Comparison of ENCODE assay signal across 17 cellular contexts in the genomic region with DNA sequence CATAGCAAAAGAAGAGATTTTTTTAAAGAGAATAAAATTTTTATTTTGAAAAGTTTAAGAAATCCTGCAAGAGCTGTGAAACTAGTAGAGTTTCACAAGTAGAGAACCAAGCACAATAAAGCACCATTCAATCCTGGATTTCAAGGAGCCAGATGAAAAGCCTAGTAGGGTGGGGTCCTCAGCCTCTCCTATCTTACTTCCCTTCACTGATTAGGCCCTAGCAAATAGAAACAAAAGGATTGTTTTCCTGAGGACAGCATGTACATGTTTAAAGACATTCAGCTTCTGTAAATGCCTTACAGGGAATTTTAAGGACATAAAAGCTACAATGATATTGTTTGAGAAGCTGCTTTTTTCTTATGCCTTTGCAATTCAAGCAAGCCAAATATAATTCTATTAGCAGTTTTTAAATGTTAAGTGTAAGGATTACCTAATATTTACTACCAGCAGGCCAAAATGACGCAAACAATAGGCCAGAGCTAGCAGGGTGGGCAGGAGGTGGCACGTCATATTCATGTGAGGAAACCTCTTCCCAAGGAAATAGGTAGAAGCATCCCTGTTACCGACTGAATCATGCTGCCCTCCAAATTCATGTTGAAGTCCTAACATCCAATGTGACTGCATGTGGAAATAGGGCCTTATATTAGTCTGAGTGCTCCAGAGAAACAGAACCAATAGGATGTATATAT.
A peak's percentile ranks its signal among the peaks of the same experiment; 100 is the strongest.
DNase-seq lines count a peak whose midpoint lies in the region; ATAC-seq, FAIRE-seq and TF ChIP-seq lines count a peak whose summit lies in the region.
"Had no signal": no experiment of that assay in that cellular context is flagged by ENCODE, and none has a peak within 500 bp of the region (broad histone marks: within the 10 kb centered on the region; RNA-seq: fewer than 3 reads in every experiment).

No MANE protein-coding gene starts in this region.

- H3K36me3 ChIP-seq in bronchial epithelial cell (ENCODE audit: control insufficient read depth, insufficient read depth, low read length), result no peaks in the 10 kb centered on the region
- H3K36me3 ChIP-seq in suprapubic skin, result no peaks in the 10 kb centered on the region
- H3K36me3 ChIP-seq: HAP-1 had no signal

- no peak overlapping the region for H3K4me3 Mint-ChIP-seq in activated naive CD4-positive, alpha-beta T cell treated with anti-CD3 and anti-CD28 coated beads, Interleukin-2, amount 10 ng/mL, durations not matched to agents 7 days and 5 days
- no peak overlapping the region for H3K4me3 Mint-ChIP-seq in activated naive CD4-positive, alpha-beta T cell treated with anti-CD3 and anti-CD28 coated beads for 36 hours
- H3K4me3 Mint-ChIP-seq in glutamatergic neuron (ENCODE audit: unreplicated experiment), result no peak overlapping the region
- H3K4me3 Mint-ChIP-seq: CD14-positive monocyte had no signal

- peaks cover 29% of the 10 kb centered on the region for H3K36me3 Mint-ChIP-seq in activated naive CD4-positive, alpha-beta T cell treated with anti-CD3 and anti-CD28 coated beads, Interleukin-2, amount 10 ng/mL, durations not matched to agents 7 days and 5 days
- H3K36me3 Mint-ChIP-seq in activated naive CD4-positive, alpha-beta T cell treated with anti-CD3 and anti-CD28 coated beads for 36 hours (ENCODE audit: low read depth), result no peaks in the 10 kb centered on the region
- H3K36me3 Mint-ChIP-seq in glutamatergic neuron (ENCODE audit: unreplicated experiment), result no peaks in the 10 kb centered on the region
- H3K36me3 Mint-ChIP-seq: CD14-positive monocyte had no signal

- peak overlapping the region; percentile 68 for H3K27ac Mint-ChIP-seq in activated naive CD4-positive, alpha-beta T cell treated with anti-CD3 and anti-CD28 coated beads, Interleukin-2, amount 10 ng/mL, durations not matched to agents 7 days and 5 days
- no peak overlapping the region for H3K27ac Mint-ChIP-seq in activated naive CD4-positive, alpha-beta T cell treated with anti-CD3 and anti-CD28 coated beads for 36 hours
- no peak overlapping the region for H3K27ac Mint-ChIP-seq in glutamatergic neuron (ENCODE audit: unreplicated experiment)
- H3K27ac Mint-ChIP-seq: CD8-positive, alpha-beta memory T cell had no signal

- H3K4me3 ChIP-seq in bronchial epithelial cell (ENCODE audit: low read depth, low read length) (no peak overlapping the region), right cardiac atrium (ENCODE audit: low read length) (no peak overlapping the region), suprapubic skin (no peak overlapping the region)
- H3K4me3 ChIP-seq: HAP-1 had no signal

- ATAC-seq in right cardiac atrium, result peak; percentile 81 to 96
- ATAC-seq in HG02763 (IDR thresholded peaks at IDR 0.05; ENCODE audit: unreplicated experiment), result no peak

- TF ChIP-seq EP300 in suprapubic skin (IDR thresholded peaks at IDR 0.05), result no peak

- H3K4me1 ChIP-seq in right cardiac atrium (ENCODE audit: control insufficient read depth, insufficient read depth, low read length) (no peaks in the 10 kb centered on the region), suprapubic skin (no peaks in the 10 kb centered on the region)
- H3K4me1 ChIP-seq: HAP-1 had no signal

- H3K27ac ChIP-seq in right cardiac atrium (ENCODE audit: low read length), result peak overlapping the region; percentile 31
- H3K27ac ChIP-seq in suprapubic skin, result peak overlapping the region; percentile 21
- H3K27ac ChIP-seq: 22Rv1 had no signal

- CTCF ChIA-PET in activated naive CD4-positive, alpha-beta T cell treated with anti-CD3 and anti-CD28 coated beads, Interleukin-2, amount 10 ng/mL, durations not matched to agents 7 days and 5 days (lab: Charles Lee), result interaction anchor here (1.3 kb wide), 1 partner anchor 25 kb away, joined by 3 read pairs; no protein-coding TSS in a partner anchor
- CTCF ChIA-PET in activated naive CD4-positive, alpha-beta T cell treated with anti-CD3 and anti-CD28 coated beads for 36 hours (lab: Charles Lee), result interaction anchor here (0.6 to 0.7 kb wide), 2 partner anchors 28 to 338 kb away, joined by 3 to 4 read pairs; no protein-coding TSS in a partner anchor

- TF ChIP-seq CTCF in bronchial epithelial cell (IDR thresholded peaks at IDR 0.05; ENCODE audit: insufficient read depth, low read length, severe bottlenecking), result no peak
- no peak for TF ChIP-seq CTCF in suprapubic skin (IDR thresholded peaks at IDR 0.05)
- no peak for TF ChIP-seq CTCF in glutamatergic neuron (IDR thresholded peaks at IDR 0.05; ENCODE audit: partially characterized antibody, unreplicated experiment)

- no peak for DNase-seq in activated naive CD4-positive, alpha-beta T cell treated with anti-CD3 and anti-CD28 coated beads, Interleukin-2, amount 10 ng/mL, durations not matched to agents 7 days and 5 days
- no peak for DNase-seq in activated naive CD4-positive, alpha-beta T cell treated with anti-CD3 and anti-CD28 coated beads for 36 hours
- DNase-seq in bronchial epithelial cell (ENCODE audit: low read depth) (peak; percentile 15), right cardiac atrium (no peak), suprapubic skin (ENCODE audit: low spot score in 2 of 2) (no peak), RCC 7860 (ENCODE audit: low spot score) (no peak), glutamatergic neuron (no peak)
- DNase-seq: Caco-2; CD8-positive, alpha-beta memory T cell; DND-41; GDM1 had no signal

- no peak for TF ChIP-seq POLR2A in suprapubic skin (IDR thresholded peaks at IDR 0.05)

- H3K9me3 Mint-ChIP-seq in activated naive CD4-positive, alpha-beta T cell treated with anti-CD3 and anti-CD28 coated beads, Interleukin-2, amount 10 ng/mL, durations not matched to agents 7 days and 5 days, result peaks cover 34% of the 10 kb centered on the region
- no peaks in the 10 kb centered on the region for H3K9me3 Mint-ChIP-seq in activated naive CD4-positive, alpha-beta T cell treated with anti-CD3 and anti-CD28 coated beads for 36 hours
- H3K9me3 Mint-ChIP-seq in glutamatergic neuron (ENCODE audit: unreplicated experiment), result peaks cover 2% of the 10 kb centered on the region

- H3K27me3 ChIP-seq in bronchial epithelial cell (ENCODE audit: control insufficient read depth, insufficient read depth, low read length), result no peaks in the 10 kb centered on the region
- H3K27me3 ChIP-seq in right cardiac atrium (ENCODE audit: control insufficient read depth, insufficient read depth), result no peaks in the 10 kb centered on the region
- no peaks in the 10 kb centered on the region for H3K27me3 ChIP-seq in suprapubic skin

- H3K4me1 Mint-ChIP-seq in activated naive CD4-positive, alpha-beta T cell treated with anti-CD3 and anti-CD28 coated beads, Interleukin-2, amount 10 ng/mL, durations not matched to agents 7 days and 5 days, result peaks cover 37% of the 10 kb centered on the region
- H3K4me1 Mint-ChIP-seq in activated naive CD4-positive, alpha-beta T cell treated with anti-CD3 and anti-CD28 coated beads for 36 hours (ENCODE audit: low read depth), result peaks cover 25% of the 10 kb centered on the region
- peaks cover 17% of the 10 kb centered on the region for H3K4me1 Mint-ChIP-seq in glutamatergic neuron (ENCODE audit: low read depth, unreplicated experiment)
- H3K4me1 Mint-ChIP-seq: CD14-positive monocyte had no signal

- H3K9me3 ChIP-seq in right cardiac atrium (ENCODE audit: control insufficient read depth, low read length), result no peaks in the 10 kb centered on the region
- no peaks in the 10 kb centered on the region for H3K9me3 ChIP-seq in suprapubic skin
- H3K9me3 ChIP-seq: Caco-2, HAP-1 had no signal

- intact Hi-C loops in activated naive CD4-positive, alpha-beta T cell treated with anti-CD3 and anti-CD28 coated beads for 36 hours (cut with micrococcal nuclease), result no loop called here
- intact Hi-C loops in right cardiac atrium (cut with DNase I), result no loop called here

- 74% methylated on average over 3 of the region's 3 CpGs for WGBS in right cardiac atrium
- 90% methylated on average over 2 of the region's 3 CpGs for WGBS in suprapubic skin

- no peaks in the 10 kb centered on the region for H3K27me3 Mint-ChIP-seq in activated naive CD4-positive, alpha-beta T cell treated with anti-CD3 and anti-CD28 coated beads, Interleukin-2, amount 10 ng/mL, durations not matched to agents 7 days and 5 days
- H3K27me3 Mint-ChIP-seq in activated naive CD4-positive, alpha-beta T cell treated with anti-CD3 and anti-CD28 coated beads for 36 hours (ENCODE audit: low read depth), result no peaks in the 10 kb centered on the region
- no peaks in the 10 kb centered on the region for H3K27me3 Mint-ChIP-seq in glutamatergic neuron (ENCODE audit: unreplicated experiment)

- FAIRE-seq in bronchial epithelial cell (lab: Jason Lieb, UNC) (no peak), RCC 7860 (lab: Jason Lieb, UNC) (no peak)
- FAIRE-seq: GM12892, H1 had no signal
